In genomic region chr1:202967684-202968281, GRCh38 we compare ENCODE assay signal across 8 cellular contexts. TPM values are rescaled to one million over a fixed set of nuclear protein-coding genes. Genes with fewer than 3 reads are reported as not detected.
DNase-seq lines count a peak whose midpoint lies in the region; ATAC-seq and TF ChIP-seq lines count a peak whose summit lies in the region.

No MANE protein-coding gene starts in this region.

- DNase-seq in NCI-H1436 (lab: John Stamatoyannopoulos, UW) (peak; percentile 43), NCI-H1436 treated with DMSO at 0.1 percent for 48 hours (lab: John Stamatoyannopoulos, UW) (no peak), OCI-M1 (lab: John Stamatoyannopoulos, UW) (peak; percentile 76), choroid plexus epithelial cell (ENCODE audit: low read depth) (peak; percentile 27), lung microvascular endothelial cell (ENCODE audit: low read depth in 2 of 2) (peak; percentile 14 to 60), tibial artery (no peak), NCI-H1694 (lab: John Stamatoyannopoulos, UW) (no peak)

- peak overlapping the region; percentile 65 for H3K4me3 ChIP-seq in choroid plexus epithelial cell (ENCODE audit: low read depth, low read length)
- H3K4me3 ChIP-seq in tibial artery = peak overlapping the region; percentile 74 to 96

- H3K27me3 ChIP-seq in tibial artery = no peaks in the 10 kb centered on the region

- H3K27ac ChIP-seq in tibial artery = peak overlapping the region; percentile 95 to 98

- H3K4me1 ChIP-seq in tibial artery = peaks cover 0 to 33% (median 24%) of the 10 kb centered on the region in 4 donors

- no peaks in the 10 kb centered on the region for H3K9me3 ChIP-seq in tibial artery

- intact Hi-C loops in tibial artery (cut with DNase I; ENCODE audit: low total_unique reads) = no loop called here

- H3K36me3 ChIP-seq in tibial artery = peaks cover 0 to 26% (median 1%) of the 10 kb centered on the region in 3 donors

- ATAC-seq in HG02642 (IDR thresholded peaks at IDR 0.05; ENCODE audit: poor library complexity, unreplicated experiment) = peak; percentile 11

- TF ChIP-seq CTCF in choroid plexus epithelial cell (conservative IDR thresholded peaks at IDR 0.05; ENCODE audit: low read depth, low read length) = no peak
- no peak for TF ChIP-seq CTCF in tibial artery (IDR thresholded peaks at IDR 0.05)

RNA-seq across cellular contexts. Expression of gene CYB5R1, which starts 0.7 kb away (rescaled TPM):
- total RNA-seq in lung microvascular endothelial cell = 24.8 and 55.2 TPM in 2 replicates

RNA-seq across cellular contexts. Expression of gene ADIPOR1, which starts 9.7 kb away (rescaled TPM):
- total RNA-seq in lung microvascular endothelial cell = 62.1 and 141 TPM in 2 replicates

RNA-seq across cellular contexts. Expression of gene TMEM183A, which starts 39.4 kb away (rescaled TPM):
- total RNA-seq in lung microvascular endothelial cell = 62.3 and 70.0 TPM in 2 replicates

RNA-seq across cellular contexts. Expression of gene KLHL12, which starts 40.7 kb away (rescaled TPM):
- total RNA-seq in lung microvascular endothelial cell = 18.1 and 22.0 TPM in 2 replicates

RNA-seq across cellular contexts. Expression of gene PPFIA4, which starts 58.5 kb away (rescaled TPM):
- under 0.01 TPM in 2 replicates for total RNA-seq in lung microvascular endothelial cell

Comparison
In these comparisons a context has a peak if more than half of its experiments do, and no peak if none do; other contexts are left out.
1. DNase-seq: peak in NCI-H1436 (single experiment), OCI-M1 (single experiment), choroid plexus epithelial cell (single experiment) and lung microvascular endothelial cell (2 of 2); none in NCI-H1436 treated with DMSO at 0.1 percent for 48 hours (single experiment), tibial artery (0 of 2) and NCI-H1694 (single experiment).